In the genomic region with DNA sequence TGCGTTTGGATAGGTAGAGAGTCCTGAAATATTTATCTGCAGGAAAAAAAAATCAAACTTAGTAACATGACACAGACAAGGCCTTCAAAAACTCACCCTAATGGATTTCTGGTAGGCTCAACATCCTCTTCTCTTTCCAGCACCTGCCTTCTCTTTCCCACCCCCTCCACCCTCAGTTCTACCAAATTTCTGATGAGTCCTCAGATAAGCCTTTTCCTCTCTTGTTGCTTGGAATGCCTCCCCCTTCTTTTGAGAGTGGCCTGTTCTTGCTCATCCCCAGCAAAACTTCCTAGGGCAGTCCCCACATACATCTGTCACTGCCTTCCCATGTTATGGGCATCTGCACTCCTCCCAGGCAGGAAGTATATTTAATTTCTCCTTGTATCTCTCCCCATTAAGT, we compare ENCODE assay signal across 1 cellular context.
TF ChIP-seq lines count a peak whose summit lies in the region.

No MANE protein-coding gene starts in this region.

TF ChIP-seq in H1, 55 proteins besides CTCF, POLR2A, EP300 and RAD21 (continued from another document):
- TF ChIP-seq, protein P1, sequence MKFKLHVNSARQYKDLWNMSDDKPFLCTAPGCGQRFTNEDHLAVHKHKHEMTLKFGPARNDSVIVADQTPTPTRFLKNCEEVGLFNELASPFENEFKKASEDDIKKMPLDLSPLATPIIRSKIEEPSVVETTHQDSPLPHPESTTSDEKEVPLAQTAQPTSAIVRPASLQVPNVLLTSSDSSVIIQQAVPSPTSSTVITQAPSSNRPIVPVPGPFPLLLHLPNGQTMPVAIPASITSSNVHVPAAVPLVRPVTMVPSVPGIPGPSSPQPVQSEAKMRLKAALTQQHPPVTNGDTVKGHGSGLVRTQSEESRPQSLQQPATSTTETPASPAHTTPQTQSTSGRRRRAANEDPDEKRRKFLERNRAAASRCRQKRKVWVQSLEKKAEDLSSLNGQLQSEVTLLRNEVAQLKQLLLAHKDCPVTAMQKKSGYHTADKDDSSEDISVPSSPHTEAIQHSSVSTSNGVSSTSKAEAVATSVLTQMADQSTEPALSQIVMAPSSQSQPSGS (IDR thresholded peaks at IDR 0.05; ENCODE audit: low read length): no peak
- TF ChIP-seq SUZ12 (IDR thresholded peaks at IDR 0.05; ENCODE audit: low read length) (no peak), KDM4A (IDR thresholded peaks at IDR 0.05; ENCODE audit: low read depth, low read length, severe bottlenecking) (no peak), RNF2 (IDR thresholded peaks at IDR 0.05; ENCODE audit: borderline replicate concordance, low read depth, low read length, missing control alignments, poor library complexity, severe bottlenecking) (no peak)
